Comparison of ENCODE assay signal across 29 cellular contexts in the genomic region with DNA sequence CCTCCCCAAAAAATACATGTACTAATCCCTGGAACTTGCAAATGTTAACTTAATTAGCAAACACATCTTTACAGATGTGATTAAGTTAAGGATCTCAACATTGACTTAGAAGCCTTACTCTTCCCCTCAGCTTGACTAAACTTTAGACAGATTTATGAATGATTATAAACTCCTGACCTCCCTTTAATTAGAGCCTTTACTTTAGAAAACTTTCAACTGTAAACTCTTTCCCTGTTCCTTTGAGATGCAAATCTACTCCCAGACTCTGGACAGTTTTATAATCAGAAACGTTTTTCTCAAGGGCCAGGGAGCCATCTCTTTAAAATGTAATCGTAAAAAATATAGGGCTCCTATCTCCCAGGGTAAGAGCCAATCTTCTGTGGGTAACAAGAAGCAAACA.
"Had no signal": no experiment of that assay in that cellular context is flagged by ENCODE, and none has a peak within 500 bp of the region (broad histone marks: within the 10 kb centered on the region; RNA-seq: fewer than 3 reads in every experiment).

No MANE protein-coding gene starts in this region.

- H3K27me3 Mint-ChIP-seq: activated CD4-positive, alpha-beta T cell treated with anti-CD3 and anti-CD28 coated beads for 36 hours; activated CD4-positive, alpha-beta T cell treated with anti-CD3 and anti-CD28 coated beads, Interleukin-2, amount 10 ng/mL, durations not matched to agents 7 days and 5 days; activated naive CD4-positive, alpha-beta T cell treated with anti-CD3 and anti-CD28 coated beads, Interleukin-2, amount 10 ng/mL, durations not matched to agents 7 days and 5 days; activated naive CD8-positive, alpha-beta T cell; activated naive CD8-positive, alpha-beta T cell treated with anti-CD3 and anti-CD28 coated beads, Interleukin-2, amount 50 U/mL, for 24 hours; brain had no signal

- H3K36me3 Mint-ChIP-seq: activated naive CD4-positive, alpha-beta T cell treated with anti-CD3 and anti-CD28 coated beads, Interleukin-2, amount 10 ng/mL, durations not matched to agents 7 days and 5 days; activated naive CD8-positive, alpha-beta T cell; brain had no signal

- H3K27ac Mint-ChIP-seq: activated CD4-positive, alpha-beta T cell treated with anti-CD3 and anti-CD28 coated beads for 36 hours; activated CD4-positive, alpha-beta T cell treated with anti-CD3 and anti-CD28 coated beads, Interleukin-2, amount 10 ng/mL, durations not matched to agents 7 days and 5 days; activated CD8-positive, alpha-beta T cell treated with anti-CD3 and anti-CD28 coated beads, Interleukin-2, amount 10 ng/mL, durations not matched to agents 7 days and 5 days; activated naive CD4-positive, alpha-beta T cell treated with anti-CD3 and anti-CD28 coated beads, Interleukin-2, amount 10 ng/mL, durations not matched to agents 7 days and 5 days; activated naive CD8-positive, alpha-beta T cell; activated naive CD8-positive, alpha-beta T cell treated with anti-CD3 and anti-CD28 coated beads, Interleukin-2, amount 50 U/mL, for 24 hours; T-helper 1 cell treated with Interleukin-12 subunit alpha and Interleukin-12 subunit beta and Interleukin-4 antibody, amounts not matched to agents 30 μg/mL and 1 μg/mL, for 36 hours; T-helper 2 cell treated with Interferon-gamma antibody and Interleukin-4, amounts not matched to agents 5 μg/mL and 100 μg/mL, for 36 hours had no signal

- DNase-seq: activated CD4-positive, alpha-beta T cell treated with anti-CD3 and anti-CD28 coated beads for 36 hours; activated CD4-positive, alpha-beta T cell treated with anti-CD3 and anti-CD28 coated beads, Interleukin-2, amount 10 ng/mL, durations not matched to agents 7 days and 5 days; activated CD4-positive, alpha-beta T cell treated with anti-CD3 and anti-CD28 coated beads, Interleukin-2, amount 50 U/mL, for 48 hours; activated CD8-positive, alpha-beta T cell treated with anti-CD3 and anti-CD28 coated beads, Interleukin-2, amount 10 ng/mL, durations not matched to agents 7 days and 5 days; activated effector memory CD4-positive, alpha-beta T cell treated with Interleukin-2 at 50 U/mL for 16 hours; activated naive CD4-positive, alpha-beta T cell treated with anti-CD3 and anti-CD28 coated beads, Interleukin-2, amount 10 ng/mL, durations not matched to agents 7 days and 5 days; activated naive CD8-positive, alpha-beta T cell treated with anti-CD3 and anti-CD28 coated beads, Interleukin-2, amount 50 U/mL, for 24 hours; activated T-cell treated with anti-CD3 and anti-CD28 coated beads for 4 hours; activated T-cell treated with anti-CD3 and anti-CD28 coated beads, Interleukin-2, amount 50 U/mL, for 48 hours; anterior cingulate cortex; caudate nucleus; Karpas-422; KBM-7; NCI-H1048; NCI-H1105 treated with DMSO at 0.1 percent for 48 hours; NCI-H1436; NCI-H1694; NCI-H1930; NCI-H510A; NCI-H526; NCI-H748 treated with DMSO at 0.1 percent for 48 hours; NK-92 treated with Interleukin-12 subunit alpha and Interleukin-12 subunit beta, amount 100 ng/mL, for 24 hours; Right ventricle myocardium superior had no signal

- FAIRE-seq: bronchial epithelial cell had no signal

- H3K4me3 Mint-ChIP-seq: activated CD4-positive, alpha-beta T cell treated with anti-CD3 and anti-CD28 coated beads for 36 hours; activated CD4-positive, alpha-beta T cell treated with anti-CD3 and anti-CD28 coated beads, Interleukin-2, amount 10 ng/mL, durations not matched to agents 7 days and 5 days; activated CD8-positive, alpha-beta T cell treated with anti-CD3 and anti-CD28 coated beads, Interleukin-2, amount 10 ng/mL, durations not matched to agents 7 days and 5 days; activated naive CD4-positive, alpha-beta T cell treated with anti-CD3 and anti-CD28 coated beads, Interleukin-2, amount 10 ng/mL, durations not matched to agents 7 days and 5 days; activated naive CD8-positive, alpha-beta T cell; activated naive CD8-positive, alpha-beta T cell treated with anti-CD3 and anti-CD28 coated beads, Interleukin-2, amount 50 U/mL, for 24 hours; T-helper 1 cell treated with Interleukin-12 subunit alpha and Interleukin-12 subunit beta and Interleukin-4 antibody, amounts not matched to agents 30 μg/mL and 1 μg/mL, for 36 hours; T-helper 2 cell treated with Interferon-gamma antibody and Interleukin-4, amounts not matched to agents 5 μg/mL and 100 μg/mL, for 36 hours; WTC11 had no signal

- H3K9me3 Mint-ChIP-seq: activated CD4-positive, alpha-beta T cell treated with anti-CD3 and anti-CD28 coated beads, Interleukin-2, amount 10 ng/mL, durations not matched to agents 7 days and 5 days had no signal

- H3K4me1 Mint-ChIP-seq: activated CD4-positive, alpha-beta T cell treated with anti-CD3 and anti-CD28 coated beads for 36 hours; activated CD4-positive, alpha-beta T cell treated with anti-CD3 and anti-CD28 coated beads, Interleukin-2, amount 10 ng/mL, durations not matched to agents 7 days and 5 days; activated naive CD4-positive, alpha-beta T cell treated with anti-CD3 and anti-CD28 coated beads, Interleukin-2, amount 10 ng/mL, durations not matched to agents 7 days and 5 days; activated naive CD8-positive, alpha-beta T cell treated with anti-CD3 and anti-CD28 coated beads, Interleukin-2, amount 50 U/mL, for 24 hours had no signal
